11 cellular contexts compared by ENCODE assay signal in the genomic region with DNA sequence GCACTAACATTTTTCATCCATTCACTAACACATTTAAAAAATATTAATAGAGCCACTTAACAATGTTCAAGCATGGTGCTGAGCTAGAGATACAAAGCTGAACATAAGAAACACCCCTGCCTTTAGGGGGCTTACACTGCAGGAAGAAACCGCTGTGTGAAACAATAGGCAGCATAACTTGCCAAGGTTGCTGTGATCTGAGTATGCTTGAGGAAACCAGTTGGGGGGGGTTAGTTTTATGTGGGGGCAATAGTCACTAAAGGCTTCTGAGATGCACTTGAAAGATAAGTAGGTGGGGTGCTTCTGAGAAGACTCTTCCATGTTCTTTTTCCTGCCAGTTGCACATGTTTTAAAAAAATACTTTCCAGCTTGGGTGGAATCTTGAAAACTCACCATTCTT. TPM values are rescaled to one million over a fixed set of nuclear protein-coding genes. Genes with fewer than 3 reads are reported as not detected.
DNase-seq lines count a peak whose midpoint lies in the region; ATAC-seq and TF ChIP-seq lines count a peak whose summit lies in the region.
"Had no signal": no experiment of that assay in that cellular context is flagged by ENCODE, and none has a peak within 500 bp of the region (broad histone marks: within the 10 kb centered on the region; RNA-seq: fewer than 3 reads in every experiment).

No MANE protein-coding gene starts in this region.

- H3K9ac ChIP-seq in Loucy (ENCODE audit: low read depth, low read length, poor library complexity, severe bottlenecking), result peak overlapping the region; percentile 56

- no peaks in the 10 kb centered on the region for H3K9me2 ChIP-seq in Loucy (replicated peaks; ENCODE audit: low read depth, low read length)

- H3K4me1 Mint-ChIP-seq in activated T-cell treated with anti-CD3 and anti-CD28 coated beads, Interleukin-2, amount 50 U/mL, for 24 hours (ENCODE audit: low read depth), result peaks cover 80% of the 10 kb centered on the region

- H3K36me3 ChIP-seq in Loucy (ENCODE audit: insufficient read depth, low read length), result peaks cover under 1% of the 10 kb centered on the region; the same call in 1 of the 2 replicates
- H3K36me3 ChIP-seq in neutrophil, result no peaks in the 10 kb centered on the region

- H3K36me3 Mint-ChIP-seq in activated T-cell treated with anti-CD3 and anti-CD28 coated beads, Interleukin-2, amount 50 U/mL, for 24 hours (ENCODE audit: low read depth), result peaks cover 68% of the 10 kb centered on the region

- H2AFZ ChIP-seq in Loucy (ENCODE audit: low read length), result no peak overlapping the region

- no peaks in the 10 kb centered on the region for H3K27me3 ChIP-seq in Loucy (ENCODE audit: insufficient read depth, low read length, poor library complexity, severe bottlenecking)
- no peaks in the 10 kb centered on the region for H3K27me3 ChIP-seq in neutrophil

- 0 out of 2 replicates have a peak, but pooled peaks have one; percentile 22 for TF ChIP-seq CTCF in Loucy (conservative IDR thresholded peaks at IDR 0.05; ENCODE audit: low read length)
- TF ChIP-seq CTCF in neutrophil (IDR thresholded peaks at IDR 0.05), result no peak

- H3K9me3 ChIP-seq in Loucy (ENCODE audit: insufficient read depth, low read depth, low read length), result no peaks in the 10 kb centered on the region
- no peaks in the 10 kb centered on the region for H3K9me3 ChIP-seq in neutrophil

- H3K27me3 Mint-ChIP-seq in activated T-cell treated with anti-CD3 and anti-CD28 coated beads, Interleukin-2, amount 50 U/mL, for 24 hours, result no peaks in the 10 kb centered on the region
- H3K27me3 Mint-ChIP-seq: stimulated activated memory B cell treated with anti-CD40 and anti-IgM and Interleukin-4, amounts not matched to agents 10 μg/mL and 1 μg/mL and 100 μg/mL, for 72 hours had no signal

- H4K20me1 ChIP-seq in Loucy (ENCODE audit: insufficient read depth, low read length, poor library complexity, severe bottlenecking), result peaks cover 70% of the 10 kb centered on the region

- peak overlapping the region; percentile 79 for H3K4me2 ChIP-seq in Loucy (ENCODE audit: low read depth, low read length, poor library complexity, severe bottlenecking)

- ATAC-seq in GM18873 (IDR thresholded peaks at IDR 0.05; ENCODE audit: low FRiP score, unreplicated experiment), result no peak
- no peak for ATAC-seq in HG02571 (IDR thresholded peaks at IDR 0.05; ENCODE audit: unreplicated experiment)
- ATAC-seq in HG02938 (IDR thresholded peaks at IDR 0.05; ENCODE audit: unreplicated experiment), result no peak
- ATAC-seq: stimulated activated memory B cell treated with anti-CD40 and anti-IgM and Interleukin-4, amounts not matched to agents 10 μg/mL and 1 μg/mL and 100 μg/mL, for 72 hours had no signal

- peaks cover 77% of the 10 kb centered on the region for H3K79me2 ChIP-seq in Loucy (ENCODE audit: insufficient read depth, low read length)

- H3F3A ChIP-seq in Loucy (ENCODE audit: low read depth), result no peaks in the 10 kb centered on the region

- H3K27ac ChIP-seq in neutrophil, result peak overlapping the region; percentile 77

- peak overlapping the region; percentile 71 for H3K4me3 Mint-ChIP-seq in activated T-cell treated with anti-CD3 and anti-CD28 coated beads, Interleukin-2, amount 50 U/mL, for 24 hours
- H3K4me3 Mint-ChIP-seq: stimulated activated memory B cell treated with anti-CD40 and anti-IgM and Interleukin-4, amounts not matched to agents 10 μg/mL and 1 μg/mL and 100 μg/mL, for 72 hours had no signal

- peak overlapping the region; percentile 78 for H3K27ac Mint-ChIP-seq in activated T-cell treated with anti-CD3 and anti-CD28 coated beads, Interleukin-2, amount 50 U/mL, for 24 hours
- H3K27ac Mint-ChIP-seq: stimulated activated memory B cell treated with anti-CD40 and anti-IgM and Interleukin-4, amounts not matched to agents 10 μg/mL and 1 μg/mL and 100 μg/mL, for 72 hours had no signal

- DNase-seq in activated T-cell treated with anti-CD3 and anti-CD28 coated beads, Interleukin-2, amount 50 U/mL, for 24 hours, result no peak
- DNase-seq in activated T-cell treated with anti-CD3 and anti-CD28 coated beads for 4 hours (no peak), dermis blood vessel endothelial cell (peak; percentile 94)
- DNase-seq: Right ventricle myocardium superior; stimulated activated CD4-positive, alpha-beta T cell treated with anti-CD3 and anti-CD28 coated beads, Interleukin-12 subunit alpha, Interleukin-12 subunit beta, amount 100 ng/mL, for 4 hours had no signal

- H3K9me3 Mint-ChIP-seq in activated T-cell treated with anti-CD3 and anti-CD28 coated beads, Interleukin-2, amount 50 U/mL, for 24 hours, result no peaks in the 10 kb centered on the region
- H3K9me3 Mint-ChIP-seq: stimulated activated memory B cell treated with anti-CD40 and anti-IgM and Interleukin-4, amounts not matched to agents 10 μg/mL and 1 μg/mL and 100 μg/mL, for 72 hours had no signal

- H3K4me1 ChIP-seq in Loucy (ENCODE audit: insufficient read depth, low read length, poor library complexity, severe bottlenecking) (peaks cover 50% of the 10 kb centered on the region), neutrophil (ENCODE audit: control insufficient read depth in 1 of 2, insufficient read depth in 1 of 2, low read depth in 1 of 2, low read length in 1 of 2) (peaks cover 56 to 70% of the 10 kb centered on the region in 2 experiments)

- H3K4me3 ChIP-seq in Loucy (ENCODE audit: low read length, poor library complexity, severe bottlenecking) (peak overlapping the region; percentile 68), neutrophil (ENCODE audit: low read depth in 1 of 2, low read length in 1 of 2) (peak overlapping the region; percentile 24 to 26)

RNA-seq across cellular contexts. Expression of a gene that starts 2.8 kb away (rescaled TPM):
- 65.3 and 67.9 TPM in 2 replicates for total RNA-seq in dermis blood vessel endothelial cell

RNA-seq across cellular contexts. Expression of a gene that starts 29.5 kb away (rescaled TPM):
- not detected in 2 replicates for total RNA-seq in dermis blood vessel endothelial cell
